In the genomic region with DNA sequence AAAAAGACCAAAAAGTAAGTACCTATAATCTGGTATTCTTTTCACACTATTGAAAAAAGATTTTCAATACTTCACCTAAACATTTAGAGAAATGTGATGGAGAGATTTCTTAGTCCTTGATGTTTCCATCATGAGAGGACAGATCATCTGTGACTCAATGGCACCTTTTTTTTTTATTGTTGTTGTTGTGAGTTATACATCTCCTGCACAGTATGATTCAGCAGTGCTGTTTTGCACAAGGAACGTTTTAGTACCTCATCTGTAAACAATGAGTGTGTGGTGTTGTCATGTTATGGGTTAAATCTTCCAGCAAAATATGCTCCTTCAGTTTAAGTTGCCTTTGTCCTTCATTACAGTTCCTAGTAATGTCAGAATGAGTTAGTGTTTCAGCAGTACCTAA, we compare ENCODE assay signal across 1 cellular context.
TF ChIP-seq lines count a peak whose summit lies in the region.

No MANE protein-coding gene starts in this region.

TF ChIP-seq in endothelial cell of umbilical vein, 7 proteins besides CTCF, POLR2A, EP300 and RAD21:
- TF ChIP-seq JUN (IDR thresholded peaks at IDR 0.05; ENCODE audit: borderline replicate concordance, insufficient read depth, insufficient read length, low read depth), result no peak
- TF ChIP-seq FOS (IDR thresholded peaks at IDR 0.05; ENCODE audit: borderline replicate concordance, insufficient read depth, low read length), result peak; percentile 65
- TF ChIP-seq EZH2 (IDR thresholded peaks at IDR 0.05; ENCODE audit: borderline replicate concordance, low read depth, low read length, severe bottlenecking), result no peak
- no peak for TF ChIP-seq POLR2AphosphoS5 (IDR thresholded peaks at IDR 0.05; ENCODE audit: insufficient read depth, low read depth, low read length)
